1 cellular context compared by ENCODE assay signal in genomic region chr20:23629017-23629541, GRCh38.
TF ChIP-seq lines count a peak whose summit lies in the region.

No MANE protein-coding gene starts in this region.

TF ChIP-seq in HepG2, 621 proteins besides CTCF, POLR2A, EP300 and RAD21 (continued from another document and continues in another):
- TF ChIP-seq PBX2 (CRISPR knock-in tag; IDR thresholded peaks at IDR 0.05) (peak; percentile 82), ZFP37 (CRISPR knock-in tag; IDR thresholded peaks at IDR 0.05; ENCODE audit: borderline replicate concordance) (0 out of 2 replicates have a peak, but pooled peaks have one; percentile 12), ZIK1 (CRISPR knock-in tag; IDR thresholded peaks at IDR 0.05; ENCODE audit: borderline replicate concordance, low read depth) (peak; percentile 82; the same call in 1 of the 2 replicates), POLR2AphosphoS5 (IDR thresholded peaks at IDR 0.05; ENCODE audit: low read depth, low read length) (no peak), ZFX (CRISPR knock-in tag; IDR thresholded peaks at IDR 0.05; ENCODE audit: low read depth) (peak; percentile 56), RBM22 (optimal IDR thresholded peaks at IDR 0.05; ENCODE audit: low read length) (no peak), SNAI1 (CRISPR knock-in tag; IDR thresholded peaks at IDR 0.05; ENCODE audit: borderline replicate concordance) (no peak; the same call in 1 of the 2 replicates), RBAK (CRISPR knock-in tag; IDR thresholded peaks at IDR 0.05) (no peak), MED13 (CRISPR knock-in tag; IDR thresholded peaks at IDR 0.05) (no peak), FOXO1 (CRISPR knock-in tag; IDR thresholded peaks at IDR 0.05) (peak; percentile 86), DBP (CRISPR knock-in tag; IDR thresholded peaks at IDR 0.05; ENCODE audit: not compliant biosample characterization) (no peak), ZNF205 (CRISPR knock-in tag; IDR thresholded peaks at IDR 0.05) (0 out of 2 replicates have a peak, but pooled peaks have one; percentile 16), GTF2F1 (IDR thresholded peaks at IDR 0.05; ENCODE audit: low read length) (no peak; the same call in 1 of the 2 replicates), ZNF768 (CRISPR knock-in tag; IDR thresholded peaks at IDR 0.05) (no peak), ZNF207 (IDR thresholded peaks at IDR 0.05; ENCODE audit: borderline replicate concordance) (no peak), ZFP91 (CRISPR knock-in tag; IDR thresholded peaks at IDR 0.05; ENCODE audit: borderline replicate concordance) (peak; percentile 18; the same call in 1 of the 2 replicates), RARA (CRISPR knock-in tag; IDR thresholded peaks at IDR 0.05) (peak; percentile 98), IRF2 (CRISPR knock-in tag; IDR thresholded peaks at IDR 0.05) (peak; percentile 94), MED8 (CRISPR knock-in tag; IDR thresholded peaks at IDR 0.05; ENCODE audit: insufficient replicate concordance) (peak; percentile 79), ZNF414 (CRISPR knock-in tag; IDR thresholded peaks at IDR 0.05) (peak; percentile 63; the same call in 1 of the 2 replicates), RFX1 (IDR thresholded peaks at IDR 0.05) (no peak), ZNF513 (CRISPR knock-in tag; conservative IDR thresholded peaks at IDR 0.05) (no peak), ATF2 (CRISPR knock-in tag; IDR thresholded peaks at IDR 0.05) (peak; percentile 89), UBTF (CRISPR knock-in tag; IDR thresholded peaks at IDR 0.05) (peak; percentile 64), PHF8 (CRISPR knock-in tag; IDR thresholded peaks at IDR 0.05) (no peak; the same call in 1 of the 2 replicates), SPEN (CRISPR knock-in tag; IDR thresholded peaks at IDR 0.05; ENCODE audit: low read depth) (peak; percentile 87; the same call in 1 of the 2 replicates), ZNF24 (IDR thresholded peaks at IDR 0.05) (no peak), ZNF547 (CRISPR knock-in tag; IDR thresholded peaks at IDR 0.05) (no peak), MLLT10 (CRISPR knock-in tag; IDR thresholded peaks at IDR 0.05) (no peak), ZSCAN22 (CRISPR knock-in tag; IDR thresholded peaks at IDR 0.05) (0 out of 2 replicates have a peak, but pooled peaks have one; percentile 49), ATF7 (IDR thresholded peaks at IDR 0.05) (peak; percentile 12; the same call in 1 of the 2 replicates), ATF7 (CRISPR knock-in tag; IDR thresholded peaks at IDR 0.05) (peak; percentile 73), TCF7L2 (IDR thresholded peaks at IDR 0.05; ENCODE audit: low read depth, low read length) (no peak), NBN (conservative IDR thresholded peaks at IDR 0.05) (no peak), ZNF546 (CRISPR knock-in tag; conservative IDR thresholded peaks at IDR 0.05) (no peak), HMGXB4 (CRISPR knock-in tag; IDR thresholded peaks at IDR 0.05; ENCODE audit: borderline replicate concordance in 1 of 2, low read depth in 1 of 2) (peak in 1 of 2 experiments; percentile 50; a peak in 2 of 4 replicates), POLR2AphosphoS2 (IDR thresholded peaks at IDR 0.05; ENCODE audit: low read depth, low read length) (0 out of 2 replicates have a peak, but pooled peaks have one; percentile 13), GTF3A (CRISPR knock-in tag; conservative IDR thresholded peaks at IDR 0.05) (no peak), TAF1 (CRISPR knock-in tag; IDR thresholded peaks at IDR 0.05) (no peak), SMARCE1 (IDR thresholded peaks at IDR 0.05; ENCODE audit: borderline replicate concordance) (no peak), ZNF264 (CRISPR knock-in tag; IDR thresholded peaks at IDR 0.05) (peak; percentile 88), ZBTB7A (CRISPR knock-in tag; IDR thresholded peaks at IDR 0.05) (peak; percentile 92), ZNF710 (CRISPR knock-in tag; IDR thresholded peaks at IDR 0.05; ENCODE audit: borderline replicate concordance) (peak; percentile 90; the same call in 1 of the 2 replicates), ZNF770 (CRISPR knock-in tag; IDR thresholded peaks at IDR 0.05) (peak; percentile 76; the same call in 1 of the 2 replicates), ZNF7 (CRISPR knock-in tag; IDR thresholded peaks at IDR 0.05) (0 out of 2 replicates have a peak, but pooled peaks have one; percentile 12), ZNF672 (CRISPR knock-in tag; IDR thresholded peaks at IDR 0.05) (no peak), SP1 (IDR thresholded peaks at IDR 0.05) (no peak), SP1 (CRISPR knock-in tag; IDR thresholded peaks at IDR 0.05) (no peak; the same call in 1 of the 2 replicates), POGK (CRISPR knock-in tag; conservative IDR thresholded peaks at IDR 0.05) (no peak; the same call in 1 of the 2 replicates), NFE2 (CRISPR knock-in tag; IDR thresholded peaks at IDR 0.05) (0 out of 2 replicates have a peak, but pooled peaks have one; percentile 11)
